33 cellular contexts compared by ENCODE assay signal in the genomic region with DNA sequence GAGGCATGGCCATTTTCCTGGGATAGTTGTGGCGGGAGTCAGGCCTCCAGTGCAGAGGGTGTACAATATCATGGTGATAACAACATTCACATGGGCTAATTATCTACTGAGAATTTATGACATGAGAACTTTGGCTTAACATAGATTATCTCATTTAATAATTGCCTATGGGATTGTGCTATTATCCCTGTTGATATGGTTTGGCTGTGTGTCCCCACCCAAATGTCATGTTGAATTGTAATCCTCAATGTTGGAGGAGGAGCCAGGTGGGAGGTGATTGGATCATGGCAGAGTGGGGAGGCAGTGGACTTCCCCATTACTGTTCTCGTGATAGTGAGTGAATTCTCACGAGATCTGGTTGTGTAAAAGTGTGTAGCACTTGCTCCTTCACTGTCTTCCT.
"Had no signal": no experiment of that assay in that cellular context is flagged by ENCODE, and none has a peak within 500 bp of the region (broad histone marks: within the 10 kb centered on the region; RNA-seq: fewer than 3 reads in every experiment).

No MANE protein-coding gene starts in this region.

- ATAC-seq: activated CD4-positive, alpha-beta T cell treated with anti-CD3 and anti-CD28 coated beads for 36 hours; activated CD8-positive, alpha-beta memory T cell treated with anti-CD3 and anti-CD28 coated beads, Interleukin-2, amount 10 ng/mL, durations not matched to agents 7 days and 5 days; activated CD8-positive, alpha-beta T cell treated with anti-CD3 and anti-CD28 coated beads, Interleukin-2, amount 10 ng/mL, durations not matched to agents 7 days and 5 days; activated naive CD8-positive, alpha-beta T cell treated with anti-CD3 and anti-CD28 coated beads, Interleukin-2, amount 50 U/mL, for 24 hours; activated T-cell treated with anti-CD3 and anti-CD28 coated beads, Interleukin-2, amount 50 U/mL, for 72 hours; body of pancreas; gastroesophageal sphincter; heart right ventricle had no signal

- H3K27me3 ChIP-seq: adrenal gland, body of pancreas, cardiac muscle cell, colonic mucosa, esophagus squamous epithelium had no signal

- H3K36me3 ChIP-seq: adrenal gland, cardiac muscle cell, colonic mucosa, esophagus squamous epithelium, gastroesophageal sphincter, heart right ventricle had no signal

- H3K27ac ChIP-seq: adrenal gland, body of pancreas, cardiac muscle cell, colonic mucosa, epithelial cell of prostate, esophagus squamous epithelium, gastroesophageal sphincter, heart right ventricle had no signal

- H3K4me1 ChIP-seq: adrenal gland, colonic mucosa, esophagus squamous epithelium, gastroesophageal sphincter, heart right ventricle had no signal

- DNase-seq: activated CD4-positive, alpha-beta memory T cell treated with anti-CD3 and anti-CD28 coated beads for 36 hours; activated CD4-positive, alpha-beta T cell treated with anti-CD3 and anti-CD28 coated beads for 36 hours; activated CD4-positive, alpha-beta T cell treated with anti-CD3 and anti-CD28 coated beads, Interleukin-2, amount 10 ng/mL, durations not matched to agents 24 days and 14 days; activated CD4-positive, CD25-positive, alpha-beta regulatory T cell; activated CD4-positive, CD25-positive, alpha-beta regulatory T cell treated with anti-CD3 and anti-CD28 coated beads, Interleukin-2, amount 50 U/mL, for 72 hours; activated CD8-positive, alpha-beta memory T cell treated with anti-CD3 and anti-CD28 coated beads, Interleukin-2, amount 10 ng/mL, durations not matched to agents 7 days and 5 days; activated CD8-positive, alpha-beta memory T cell treated with anti-CD3 and anti-CD28 coated beads, Interleukin-2, amount 50 U/mL, for 4 hours; activated CD8-positive, alpha-beta T cell treated with anti-CD3 and anti-CD28 coated beads, Interleukin-2, amount 10 ng/mL, durations not matched to agents 7 days and 5 days; activated effector memory CD4-positive, alpha-beta T cell treated with Interleukin-2 at 50 U/mL for 16 hours; activated gamma-delta T cell treated with Interleukin-2 at 50 U/mL for 16 hours; activated naive CD4-positive, alpha-beta T cell treated with Interleukin-2 at 50 U/mL for 16 hours; activated naive CD8-positive, alpha-beta T cell treated with anti-CD3 and anti-CD28 coated beads for 36 hours; activated naive CD8-positive, alpha-beta T cell treated with anti-CD3 and anti-CD28 coated beads, Interleukin-2, amount 50 U/mL, for 24 hours; activated T-cell treated with anti-CD3 and anti-CD28 coated beads for 4 hours; activated T-cell treated with anti-CD3 and anti-CD28 coated beads, Interleukin-2, amount 50 U/mL, for 24 hours; activated T-cell treated with anti-CD3 and anti-CD28 coated beads, Interleukin-2, amount 50 U/mL, for 72 hours; adrenal gland; amygdala; aorta; body of pancreas; central memory CD4-positive, alpha-beta T cell; cerebellar nuclear complex; effector CD8-positive, alpha-beta T cell; esophagus squamous epithelium; foreskin melanocyte; heart right ventricle; T-helper 2 cell had no signal

- H3K4me3 ChIP-seq: adrenal gland, body of pancreas, cardiac muscle cell, colonic mucosa, esophagus squamous epithelium, gastroesophageal sphincter, heart right ventricle had no signal

- FAIRE-seq: endometrium, endothelial cell of umbilical vein had no signal
